Comparison of ENCODE assay signal across 1 cellular context in genomic region chr5:1343315-1343751, GRCh38.
TF ChIP-seq lines count a peak whose summit lies in the region.

No MANE protein-coding gene starts in this region.

TF ChIP-seq in HepG2, 621 proteins besides CTCF, POLR2A, EP300 and RAD21:
- TF ChIP-seq RARA (CRISPR knock-in tag; IDR thresholded peaks at IDR 0.05), result no peak
- no peak for TF ChIP-seq ZNF496 (CRISPR knock-in tag; IDR thresholded peaks at IDR 0.05; ENCODE audit: insufficient replicate concordance)
- no peak for TF ChIP-seq ZNF329 (CRISPR knock-in tag; IDR thresholded peaks at IDR 0.05; ENCODE audit: low read depth)
- TF ChIP-seq KDM5B (CRISPR knock-in tag; IDR thresholded peaks at IDR 0.05; ENCODE audit: borderline replicate concordance), result no peak
- TF ChIP-seq SKIL (CRISPR knock-in tag; IDR thresholded peaks at IDR 0.05; ENCODE audit: borderline replicate concordance), result no peak
- TF ChIP-seq ZBTB20 (CRISPR knock-in tag; IDR thresholded peaks at IDR 0.05; ENCODE audit: borderline replicate concordance, low read depth), result no peak
- TF ChIP-seq ZNF800 (CRISPR knock-in tag; IDR thresholded peaks at IDR 0.05), result no peak
- no peak for TF ChIP-seq TEF (CRISPR knock-in tag; IDR thresholded peaks at IDR 0.05)
- no peak for TF ChIP-seq CENPX (CRISPR knock-in tag; IDR thresholded peaks at IDR 0.05)
- TF ChIP-seq HINFP (CRISPR knock-in tag; IDR thresholded peaks at IDR 0.05; ENCODE audit: low read depth), result no peak
- no peak for TF ChIP-seq ZNF512B (CRISPR knock-in tag; IDR thresholded peaks at IDR 0.05; ENCODE audit: borderline replicate concordance)
